ENCODE assay signal across 8 cellular contexts in genomic region chr7:107563761-107564552, GRCh38. TPM values are rescaled to one million over a fixed set of nuclear protein-coding genes. Genes with fewer than 3 reads are reported as not detected.
DNase-seq lines count a peak whose midpoint lies in the region; ATAC-seq, FAIRE-seq and TF ChIP-seq lines count a peak whose summit lies in the region.

TSS of gene COG5 (minus strand) at chr7:107563920. CDS start at chr7:107563896, 24 bp downstream.
TSS of gene DUS4L (plus strand) at chr7:107563971. CDS start at chr7:107567071, 3,100 bp downstream.

- H3K9me3 Mint-ChIP-seq in central memory CD8-positive, alpha-beta T cell: no peaks in the 10 kb centered on the region

- no peaks in the 10 kb centered on the region for H4K20me1 ChIP-seq in keratinocyte (ENCODE audit: control insufficient read depth, extremely low read depth, insufficient read depth, low read length)

- FAIRE-seq in keratinocyte (lab: Jason Lieb, UNC): peak; percentile 49

- peak within 1 kb of the TSS; percentile 94 for H2AFZ ChIP-seq in keratinocyte (ENCODE audit: control insufficient read depth, low read length)

- H3K36me3 ChIP-seq in keratinocyte (ENCODE audit: control insufficient read depth in 2 of 2, extremely low read depth in 1 of 2, insufficient read depth in 2 of 2, low read length in 2 of 2): no peaks in the 10 kb centered on the region

- dilution Hi-C loops in keratinocyte (cut with MboI; ENCODE audit: extremely low pct_ligation_motif_present, low sequenced_read_pairs): no loop called here

- peak within 1 kb of the TSS; percentile 92 for H3K27ac Mint-ChIP-seq in central memory CD8-positive, alpha-beta T cell (ENCODE audit: low read depth)

- peak within 1 kb of the TSS; percentile 95 for H3K4me2 ChIP-seq in keratinocyte (ENCODE audit: control insufficient read depth, extremely low read depth, insufficient read depth, low read depth, low read length)

- POLR2A ChIA-PET in AG04449 (lab: Yijun Ruan, JAX): interaction anchor here (0.7 to 1.2 kb wide), 3 partner anchors 16 to 395 kb away, joined by 3 to 5 read pairs (median 4); partner anchors contain the start of gene HBP1

- H3K4me1 ChIP-seq in keratinocyte (ENCODE audit: control insufficient read depth, extremely low read depth, insufficient read depth, low read length): peaks cover 41% of the 10 kb centered on the region

- no peaks in the 10 kb centered on the region for H3K9me1 ChIP-seq in keratinocyte (ENCODE audit: control insufficient read depth, extremely low read depth, insufficient read depth, low read length)

- H3K79me2 ChIP-seq in keratinocyte (ENCODE audit: control insufficient read depth, insufficient read depth, low read length): peaks cover 41% of the 10 kb centered on the region

- peaks cover 60% of the 10 kb centered on the region for H3K4me1 Mint-ChIP-seq in central memory CD8-positive, alpha-beta T cell

- H3K9ac ChIP-seq in keratinocyte (ENCODE audit: control insufficient read depth, extremely low read depth, insufficient read depth, low read length): peak within 1 kb of the TSS; percentile 97

- H3K4me3 Mint-ChIP-seq in central memory CD8-positive, alpha-beta T cell: peak within 1 kb of the TSS; percentile 78

- H3K27me3 ChIP-seq in keratinocyte (ENCODE audit: control insufficient read depth, extremely low read depth, insufficient read depth, low read length): no peaks in the 10 kb centered on the region

- TF ChIP-seq CTCF in AG04449 (IDR thresholded peaks at IDR 0.05; ENCODE audit: insufficient read depth, low read length, missing control alignments) (no peak), keratinocyte (optimal IDR thresholded peaks at IDR 0.05 in 1 of 3, IDR thresholded peaks at IDR 0.05 in 1 of 3, conservative IDR thresholded peaks at IDR 0.05 in 1 of 3; ENCODE audit: extremely low read depth in 1 of 3, insufficient read depth in 2 of 3, low read length in 3 of 3) (no peak)

- CTCF ChIA-PET in AG04449 (lab: Yijun Ruan, JAX): interaction anchor here (0.5 to 2.8 kb wide), 2 partner anchors 100 to 250 kb away, joined by 3 to 11 read pairs; no protein-coding TSS in a partner anchor

- no peaks in the 10 kb centered on the region for H3K27me3 Mint-ChIP-seq in central memory CD8-positive, alpha-beta T cell

- ATAC-seq in GM18868 (IDR thresholded peaks at IDR 0.05; ENCODE audit: unreplicated experiment) (peak; percentile 98), HG03097 (IDR thresholded peaks at IDR 0.05; ENCODE audit: low FRiP score, unreplicated experiment) (peak; percentile 93)
- ATAC-seq in activated CD4-positive, CD25-positive, alpha-beta regulatory T cell treated with anti-CD3 and anti-CD28 coated beads, Interleukin-2, amount 50 U/mL, for 24 hours: peak; percentile 92 to 93
- ATAC-seq in central memory CD8-positive, alpha-beta T cell (replicated peaks; ENCODE audit: extremely low read depth, poor library complexity, severe bottlenecking): peak; percentile 90

- H3K4me3 ChIP-seq in AG04449 (ENCODE audit: low read depth, low read length) (peak within 1 kb of the TSS; percentile 91), keratinocyte (ENCODE audit: control insufficient read depth in 2 of 3, extremely low read depth in 1 of 3, insufficient read depth in 2 of 3, low read depth in 1 of 3, low read length in 3 of 3) (peak within 1 kb of the TSS; percentile 88 to 94 (median 93))

- no peak for DNase-seq in AG04449 (ENCODE audit: low read depth, low spot score)
- DNase-seq in NCI-H2196 treated with DMSO at 0.1 percent for 48 hours (lab: John Stamatoyannopoulos, UW; ENCODE audit: unreplicated experiment): peak; percentile 78
- peak; percentile 71 to 74 for DNase-seq in central memory CD8-positive, alpha-beta T cell (ENCODE audit: low spot score in 2 of 2)
- DNase-seq in keratinocyte (ENCODE audit: low read depth, low spot score): no peak
- peak; percentile 54 to 82 for DNase-seq in stimulated activated CD4-positive, alpha-beta T cell treated with anti-CD3 and anti-CD28 coated beads, Interleukin-15, amount 100 ng/mL, for 1 hour (ENCODE audit: low read depth in 1 of 2, low spot score in 1 of 2)

- peaks cover 8% of the 10 kb centered on the region for H3K36me3 Mint-ChIP-seq in central memory CD8-positive, alpha-beta T cell (ENCODE audit: insufficient read depth)

- H3K27ac ChIP-seq in keratinocyte (ENCODE audit: control insufficient read depth, insufficient read depth, low read length): peak within 1 kb of the TSS; percentile 94

- H3K9me3 ChIP-seq in keratinocyte (ENCODE audit: control insufficient read depth, low read depth, low read length): no peaks in the 10 kb centered on the region

RNA-seq across cellular contexts. Expression of gene COG5, which starts in this region (rescaled TPM):
- polyA plus RNA-seq in keratinocyte: 37.2 to 50.7 TPM (median 42.6 TPM) in 3 replicates
- 70.0 TPM for polyA plus RNA-seq in keratinocyte (2011; ENCODE audit: low read depth)
- polyA plus RNA-seq in keratinocyte (2011; cell fraction: cytosol; rRNA removed): 23.3 and 49.2 TPM in 2 replicates
- polyA plus RNA-seq in keratinocyte (2011; cell fraction: nucleus; rRNA removed): 39.2 and 51.6 TPM in 2 replicates
- 16.5 and 34.1 TPM in 2 replicates for polyA plus RNA-seq in keratinocyte (2012; ENCODE audit: low replicate concordance)
- 13.2 to 125 TPM (median 76.5 TPM) in 3 replicates for polyA minus RNA-seq in keratinocyte
- polyA minus RNA-seq in keratinocyte (2011; cell fraction: cytosol; rRNA and poly(A)+ RNA removed): 21.5 TPM
- 34.6 and 89.1 TPM in 2 replicates for polyA minus RNA-seq in keratinocyte (2011; cell fraction: nucleus; rRNA and poly(A)+ RNA removed)

RNA-seq across cellular contexts. Expression of gene DUS4L, which starts in this region (rescaled TPM):
- polyA plus RNA-seq in keratinocyte: 4.4 to 11.3 TPM (median 6.5 TPM) in 3 replicates
- 11.4 TPM for polyA plus RNA-seq in keratinocyte (2011; ENCODE audit: low read depth)
- polyA plus RNA-seq in keratinocyte (2011; cell fraction: cytosol; rRNA removed): 5.2 and 8.3 TPM in 2 replicates
- 7.6 and 8.3 TPM in 2 replicates for polyA plus RNA-seq in keratinocyte (2011; cell fraction: nucleus; rRNA removed)
- 6.8 and 7.6 TPM in 2 replicates for polyA plus RNA-seq in keratinocyte (2012; ENCODE audit: low replicate concordance)
- polyA minus RNA-seq in keratinocyte: 0.95 to 7.5 TPM (median 2.7 TPM) in 3 replicates
- polyA minus RNA-seq in keratinocyte (2011; cell fraction: cytosol; rRNA and poly(A)+ RNA removed): 2.7 TPM
- polyA minus RNA-seq in keratinocyte (2011; cell fraction: nucleus; rRNA and poly(A)+ RNA removed): 6.8 and 7.5 TPM in 2 replicates

Comparison
In these comparisons a context has a peak if more than half of its experiments do, and no peak if none do; other contexts are left out.
1. DNase-seq: peak in NCI-H2196 treated with DMSO at 0.1 percent for 48 hours (single experiment), central memory CD8-positive, alpha-beta T cell (2 of 2) and stimulated activated CD4-positive, alpha-beta T cell treated with anti-CD3 and anti-CD28 coated beads, Interleukin-15, amount 100 ng/mL, for 1 hour (2 of 2); none in AG04449 (single experiment) and keratinocyte (single experiment).
2. Peak in every context shown above with its lines, with median percentiles within 50 percentile points of each other: ATAC-seq.